Comparison of ENCODE assay signal across 15 cellular contexts in genomic region chr18:63617049-63617995, GRCh38. TPM values are rescaled to one million over a fixed set of nuclear protein-coding genes. Genes with fewer than 3 reads are reported as not detected.
DNase-seq lines count a peak whose midpoint lies in the region; ATAC-seq, FAIRE-seq and TF ChIP-seq lines count a peak whose summit lies in the region.
"Had no signal": no experiment of that assay in that cellular context is flagged by ENCODE, and none has a peak within 500 bp of the region (broad histone marks: within the 10 kb centered on the region; RNA-seq: fewer than 3 reads in every experiment).

No MANE protein-coding gene starts in this region.

- peak overlapping the region; percentile 7 for H3K4me2 ChIP-seq in hepatocyte

- H3K36me3 ChIP-seq in hepatocyte (replicated peaks; ENCODE audit: insufficient read depth, low read depth): no peaks in the 10 kb centered on the region
- no peaks in the 10 kb centered on the region for H3K36me3 ChIP-seq in heart right ventricle
- H3K36me3 ChIP-seq: heart left ventricle, MG63, suprapubic skin had no signal

- peak; percentile 80 for ATAC-seq in GM19043 (IDR thresholded peaks at IDR 0.05; ENCODE audit: low read depth, unreplicated experiment)
- ATAC-seq in HG02870 (IDR thresholded peaks at IDR 0.05; ENCODE audit: unreplicated experiment): peak; percentile 90
- no peak for ATAC-seq in heart right ventricle
- no peak for ATAC-seq in activated CD4-positive, alpha-beta T cell treated with anti-CD3 and anti-CD28 coated beads for 36 hours
- ATAC-seq: HCT116, heart left ventricle had no signal

- no peak overlapping the region for H3K27ac ChIP-seq in hepatocyte
- no peak overlapping the region for H3K27ac ChIP-seq in heart right ventricle
- H3K27ac ChIP-seq: heart left ventricle, suprapubic skin had no signal

- no peaks in the 10 kb centered on the region for H3K9me2 ChIP-seq in hepatocyte (replicated peaks; ENCODE audit: insufficient read depth)

- no peak for TF ChIP-seq CTCF in hepatocyte (IDR thresholded peaks at IDR 0.05; ENCODE audit: poor library complexity)
- no peak for TF ChIP-seq CTCF in heart right ventricle (IDR thresholded peaks at IDR 0.05)

- no peaks in the 10 kb centered on the region for H4K20me1 ChIP-seq in hepatocyte (ENCODE audit: insufficient read depth, poor library complexity, severe bottlenecking)

- no peaks in the 10 kb centered on the region for H3K79me2 ChIP-seq in hepatocyte

- no peaks in the 10 kb centered on the region for H3K27me3 ChIP-seq in hepatocyte
- H3K27me3 ChIP-seq in heart right ventricle: peaks cover 0 to 4% (median 0%) of the 10 kb centered on the region in 7 donors
- H3K27me3 ChIP-seq: heart left ventricle, MG63, suprapubic skin had no signal

- H3K4me1 ChIP-seq in hepatocyte (ENCODE audit: insufficient read depth): no peaks in the 10 kb centered on the region
- no peaks in the 10 kb centered on the region for H3K4me1 ChIP-seq in heart right ventricle
- H3K4me1 ChIP-seq: heart left ventricle, suprapubic skin had no signal

- no peak overlapping the region for H3K4me3 Mint-ChIP-seq in activated CD4-positive, alpha-beta T cell treated with anti-CD3 and anti-CD28 coated beads for 36 hours

- H3K36me3 Mint-ChIP-seq in activated CD4-positive, alpha-beta T cell treated with anti-CD3 and anti-CD28 coated beads for 36 hours (ENCODE audit: low read depth): no peaks in the 10 kb centered on the region

- H3K9me3 Mint-ChIP-seq in activated CD4-positive, alpha-beta T cell treated with anti-CD3 and anti-CD28 coated beads for 36 hours (ENCODE audit: low read depth): peaks cover 3% of the 10 kb centered on the region

- H3K4me3 ChIP-seq in hepatocyte: no peak overlapping the region
- H3K4me3 ChIP-seq in heart right ventricle: no peak overlapping the region
- H3K4me3 ChIP-seq: heart left ventricle, MG63, suprapubic skin had no signal

- H2AFZ ChIP-seq in hepatocyte: no peak overlapping the region

- peaks cover 5% of the 10 kb centered on the region for H3K27me3 Mint-ChIP-seq in activated CD4-positive, alpha-beta T cell treated with anti-CD3 and anti-CD28 coated beads for 36 hours

- no peaks in the 10 kb centered on the region for H3K4me1 Mint-ChIP-seq in activated CD4-positive, alpha-beta T cell treated with anti-CD3 and anti-CD28 coated beads for 36 hours

- no peak overlapping the region for H3K27ac Mint-ChIP-seq in activated CD4-positive, alpha-beta T cell treated with anti-CD3 and anti-CD28 coated beads for 36 hours

- POLR2A ChIA-PET in activated CD4-positive, alpha-beta T cell treated with anti-CD3 and anti-CD28 coated beads for 36 hours (lab: Charles Lee): no interaction called here

- no peak for FAIRE-seq in urothelium cell line (lab: Jason Lieb, UNC)

- intact Hi-C loops in heart right ventricle (cut with DNase I): no loop called here
- intact Hi-C loops in activated CD4-positive, alpha-beta T cell treated with anti-CD3 and anti-CD28 coated beads for 36 hours (cut with DNase I, micrococcal nuclease): no loop called here

- DNase-seq in MV-4-11 (lab: John Stamatoyannopoulos, UW) (peak; percentile 67), hepatocyte (ENCODE audit: low spot score) (no peak), heart right ventricle (no peak), urothelium cell line (ENCODE audit: low spot score) (no peak), iPS-NIHi7 (ENCODE audit: extremely low spot score) (no peak)
- DNase-seq in activated CD4-positive, alpha-beta T cell treated with anti-CD3 and anti-CD28 coated beads for 36 hours: no peak
- DNase-seq: cerebellar nuclear complex; heart left ventricle; MG63; stimulated activated CD4-positive, alpha-beta T cell treated with anti-CD3 and anti-CD28 coated beads, Interleukin-15, amount 100 ng/mL, for 24 hours; SW 1271 had no signal

- H3K9me3 ChIP-seq in hepatocyte (ENCODE audit: low read depth) (no peaks in the 10 kb centered on the region), heart right ventricle (peaks cover 0 to 22% (median 4%) of the 10 kb centered on the region in 11 donors)
- H3K9me3 ChIP-seq: MG63, suprapubic skin had no signal

- CTCF ChIA-PET in activated CD4-positive, alpha-beta T cell treated with anti-CD3 and anti-CD28 coated beads for 36 hours (lab: Charles Lee): no interaction called here

- WGBS in hepatocyte (ENCODE audit: low lambda C conversion rate, missing lambda C conversion rate): 6% methylated on average over 3 of the region's 3 CpGs
- WGBS in heart right ventricle, 2 donors: 24 to 32% methylated on average over 3 of the region's 3 CpGs

RNA-seq across cellular contexts. Expression of gene SERPINB4, which starts 26.7 kb away (rescaled TPM):
- total RNA-seq in hepatocyte: not detected in 2 replicates
- not detected in 2 replicates for polyA plus RNA-seq in hepatocyte
- total RNA-seq in heart right ventricle: not detected
- polyA plus RNA-seq in heart right ventricle: under 1 TPM in 1 of 2 donors, not detected in 1; 0.10 TPM
- total RNA-seq in activated CD4-positive, alpha-beta T cell treated with anti-CD3 and anti-CD28 coated beads for 36 hours: not detected
- total RNA-seq: heart left ventricle had no signal

RNA-seq across cellular contexts. Expression of gene SERPINB13, which starts 30.2 kb away (rescaled TPM):
- total RNA-seq in hepatocyte: not detected in 2 replicates
- 0.28 TPM in 1 of 2 replicates, not detected in the other for polyA plus RNA-seq in hepatocyte
- total RNA-seq in heart right ventricle: not detected
- under 1 TPM in 1 of 2 donors, not detected in 1; 0.04 TPM for polyA plus RNA-seq in heart right ventricle
- not detected for total RNA-seq in activated CD4-positive, alpha-beta T cell treated with anti-CD3 and anti-CD28 coated beads for 36 hours
- total RNA-seq: heart left ventricle had no signal
- polyA plus RNA-seq: heart left ventricle had no signal

RNA-seq across cellular contexts. Expression of gene SERPINB3, which starts 44.4 kb away (rescaled TPM):
- total RNA-seq in hepatocyte (0.17 TPM in 1 of 2 replicates, not detected in the other), heart right ventricle (not detected)
- polyA plus RNA-seq in hepatocyte (not detected in 2 replicates), heart right ventricle (under 1 TPM in 1 of 2 donors, not detected in 1; 0.14 TPM)
- not detected for total RNA-seq in activated CD4-positive, alpha-beta T cell treated with anti-CD3 and anti-CD28 coated beads for 36 hours

Comparison
In these comparisons a context has a peak if more than half of its experiments do, and no peak if none do; other contexts are left out.
1. ATAC-seq: peak in GM19043 (single experiment) and HG02870 (single experiment); none in heart right ventricle (0 of 8) and activated CD4-positive, alpha-beta T cell treated with anti-CD3 and anti-CD28 coated beads for 36 hours (single experiment).